32 cellular contexts compared by ENCODE assay signal in genomic region chr22:35695202-35695601, GRCh38. TPM values are rescaled to one million over a fixed set of nuclear protein-coding genes. Genes with fewer than 3 reads are reported as not detected.
"Had no signal": no experiment of that assay in that cellular context is flagged by ENCODE, and none has a peak within 500 bp of the region (broad histone marks: within the 10 kb centered on the region; RNA-seq: fewer than 3 reads in every experiment).

No MANE protein-coding gene starts in this region.

- H3K4me1 ChIP-seq: ascending aorta, breast epithelium, colonic mucosa, esophagus squamous epithelium, gastroesophageal sphincter, heart right ventricle had no signal

- H3K4me2 ChIP-seq: hepatocyte had no signal

- H3K36me3 Mint-ChIP-seq: activated naive CD4-positive, alpha-beta T cell treated with anti-CD3 and anti-CD28 coated beads, Interleukin-2, amount 50 U/mL, for 72 hours; activated naive CD8-positive, alpha-beta T cell treated with anti-CD3 and anti-CD28 coated beads, Interleukin-2, amount 10 ng/mL, durations not matched to agents 7 days and 5 days; brain had no signal

- DNase-seq: activated CD4-positive, alpha-beta T cell treated with anti-CD3 and anti-CD28 coated beads for 4 hours; activated CD4-positive, alpha-beta T cell treated with anti-CD3 and anti-CD28 coated beads, Interleukin-2, amount 50 U/mL, for 4 hours; activated CD4-positive, CD25-positive, alpha-beta regulatory T cell; activated CD4-positive, CD25-positive, alpha-beta regulatory T cell treated with anti-CD3 and anti-CD28 coated beads, Interleukin-2, amount 50 U/mL, for 72 hours; activated CD8-positive, alpha-beta memory T cell treated with anti-CD3 and anti-CD28 coated beads for 24 hours; activated effector memory CD4-positive, alpha-beta T cell treated with Interleukin-2 at 50 U/mL for 16 hours; activated gamma-delta T cell treated with Interleukin-2 at 50 U/mL for 16 hours; activated naive CD4-positive, alpha-beta T cell treated with anti-CD3 and anti-CD28 coated beads for 36 hours; activated naive CD8-positive, alpha-beta T cell treated with anti-CD3 and anti-CD28 coated beads, Interleukin-2, amount 10 ng/mL, durations not matched to agents 7 days and 5 days; activated T-cell treated with anti-CD3 and anti-CD28 coated beads, Interleukin-2, amount 50 U/mL, for 4 hours; central memory CD4-positive, alpha-beta T cell; cerebellar nuclear complex; colonic mucosa; effector CD8-positive, alpha-beta T cell; esophagus squamous epithelium; foreskin melanocyte; heart right ventricle had no signal

- H3K27ac Mint-ChIP-seq: activated naive CD4-positive, alpha-beta T cell treated with anti-CD3 and anti-CD28 coated beads for 36 hours; activated naive CD4-positive, alpha-beta T cell treated with anti-CD3 and anti-CD28 coated beads, Interleukin-2, amount 50 U/mL, for 72 hours; activated naive CD8-positive, alpha-beta T cell treated with anti-CD3 and anti-CD28 coated beads, Interleukin-2, amount 10 ng/mL, durations not matched to agents 7 days and 5 days; activated T-helper 17 cell treated with anti-CD3 and anti-CD28 coated beads, Interleukin-2, amount 50 U/mL, for 72 hours; brain had no signal

- H3K9me3 ChIP-seq: ascending aorta, breast epithelium, colonic mucosa, esophagus squamous epithelium, gastroesophageal sphincter, heart right ventricle had no signal

- H3K27me3 Mint-ChIP-seq: activated naive CD8-positive, alpha-beta T cell treated with anti-CD3 and anti-CD28 coated beads, Interleukin-2, amount 10 ng/mL, durations not matched to agents 7 days and 5 days had no signal

- H3K4me1 Mint-ChIP-seq: activated naive CD8-positive, alpha-beta T cell treated with anti-CD3 and anti-CD28 coated beads, Interleukin-2, amount 10 ng/mL, durations not matched to agents 7 days and 5 days; activated T-helper 17 cell treated with anti-CD3 and anti-CD28 coated beads, Interleukin-2, amount 50 U/mL, for 72 hours; brain had no signal

- H2AFZ ChIP-seq: hepatocyte had no signal

- H3K36me3 ChIP-seq: ascending aorta, breast epithelium, cardiac muscle cell, colonic mucosa, esophagus squamous epithelium, gastroesophageal sphincter, heart right ventricle had no signal

- H3K27ac ChIP-seq: ascending aorta, breast epithelium, cardiac muscle cell, colonic mucosa, epithelial cell of prostate, esophagus squamous epithelium, gastroesophageal sphincter, heart right ventricle, hepatocyte had no signal

- H3K79me2 ChIP-seq: hepatocyte had no signal

- H3K4me3 ChIP-seq: ascending aorta, breast epithelium, cardiac muscle cell, colonic mucosa, esophagus squamous epithelium, gastroesophageal sphincter, heart right ventricle, hepatocyte had no signal

- H3K4me3 Mint-ChIP-seq: activated naive CD4-positive, alpha-beta T cell treated with anti-CD3 and anti-CD28 coated beads for 36 hours; activated naive CD8-positive, alpha-beta T cell treated with anti-CD3 and anti-CD28 coated beads, Interleukin-2, amount 10 ng/mL, durations not matched to agents 7 days and 5 days; activated T-cell treated with anti-CD3 and anti-CD28 coated beads, Interleukin-2, amount 50 U/mL, for 4 hours; activated T-helper 17 cell treated with anti-CD3 and anti-CD28 coated beads, Interleukin-2, amount 50 U/mL, for 72 hours; brain had no signal

- H3K27me3 ChIP-seq: ascending aorta, breast epithelium, colonic mucosa, heart right ventricle, hepatocyte had no signal

- H3K9me3 Mint-ChIP-seq: activated naive CD4-positive, alpha-beta T cell treated with anti-CD3 and anti-CD28 coated beads for 36 hours; activated naive CD4-positive, alpha-beta T cell treated with anti-CD3 and anti-CD28 coated beads, Interleukin-2, amount 50 U/mL, for 72 hours; activated naive CD8-positive, alpha-beta T cell treated with anti-CD3 and anti-CD28 coated beads, Interleukin-2, amount 10 ng/mL, durations not matched to agents 7 days and 5 days; activated T-cell treated with anti-CD3 and anti-CD28 coated beads, Interleukin-2, amount 50 U/mL, for 4 hours; activated T-helper 17 cell treated with anti-CD3 and anti-CD28 coated beads, Interleukin-2, amount 50 U/mL, for 72 hours had no signal

- ATAC-seq: activated T-cell treated with anti-CD3 and anti-CD28 coated beads, Interleukin-2, amount 50 U/mL, for 4 hours; gastroesophageal sphincter; heart right ventricle had no signal

RNA-seq across cellular contexts. Expression of gene APOL5, which starts 22.5 kb away (rescaled TPM):
- total RNA-seq: activated naive CD4-positive, alpha-beta T cell treated with anti-CD3 and anti-CD28 coated beads for 36 hours; activated naive CD4-positive, alpha-beta T cell treated with anti-CD3 and anti-CD28 coated beads, Interleukin-2, amount 50 U/mL, for 72 hours; activated naive CD8-positive, alpha-beta T cell treated with anti-CD3 and anti-CD28 coated beads, Interleukin-2, amount 10 ng/mL, durations not matched to agents 7 days and 5 days; activated T-cell treated with anti-CD3 and anti-CD28 coated beads, Interleukin-2, amount 50 U/mL, for 4 hours; activated T-helper 17 cell treated with anti-CD3 and anti-CD28 coated beads, Interleukin-2, amount 50 U/mL, for 72 hours; ascending aorta; breast epithelium; cardiac muscle cell; colonic mucosa; dermis microvascular lymphatic vessel endothelial cell; endothelial cell of umbilical vein; esophagus squamous epithelium; fibroblast of lung; fibroblast of villous mesenchyme; gastroesophageal sphincter; glomerular endothelial cell; heart right ventricle; hepatocyte; T-helper 1 cell treated with Interleukin-12 subunit alpha and Interleukin-12 subunit beta and Interleukin-4 antibody, amounts not matched to agents 30 ng/mL and 1 ng/mL, for 36 hours had no signal

RNA-seq across cellular contexts. Expression of gene APOL6, which starts 47.0 kb away (rescaled TPM):
- total RNA-seq: cardiac muscle cell had no signal
